17 cellular contexts compared by ENCODE assay signal in genomic region chr11:95506777-95507176, GRCh38.
DNase-seq lines count a peak whose midpoint lies in the region; ATAC-seq and TF ChIP-seq lines count a peak whose summit lies in the region.
"Had no signal": no experiment of that assay in that cellular context is flagged by ENCODE, and none has a peak within 500 bp of the region (broad histone marks: within the 10 kb centered on the region; RNA-seq: fewer than 3 reads in every experiment).

No MANE protein-coding gene starts in this region.

- H4K8ac ChIP-seq in mesenchymal stem cell (ENCODE audit: low read length), result no peak overlapping the region

- no peak overlapping the region for H4K91ac ChIP-seq in mesenchymal stem cell (ENCODE audit: low read length)

- no peaks in the 10 kb centered on the region for H3K36me3 Mint-ChIP-seq in stimulated activated memory B cell treated with anti-CD40 and anti-IgM and Interleukin-4, amounts not matched to agents 10 μg/mL and 1 μg/mL and 100 μg/mL, for 72 hours

- no peaks in the 10 kb centered on the region for H3K27me3 Mint-ChIP-seq in stimulated activated memory B cell treated with anti-CD40 and anti-IgM and Interleukin-4, amounts not matched to agents 10 μg/mL and 1 μg/mL and 100 μg/mL, for 72 hours

- H2BK120ac ChIP-seq in mesenchymal stem cell (ENCODE audit: low read depth, low read length), result no peak overlapping the region

- no peak for TF ChIP-seq EP300 in esophagus muscularis mucosa (IDR thresholded peaks at IDR 0.05)

- no peak overlapping the region for H3K4me3 Mint-ChIP-seq in stimulated activated memory B cell treated with anti-CD40 and anti-IgM and Interleukin-4, amounts not matched to agents 10 μg/mL and 1 μg/mL and 100 μg/mL, for 72 hours
- H3K4me3 Mint-ChIP-seq: HFFc6 had no signal

- H3K27ac Mint-ChIP-seq in stimulated activated memory B cell treated with anti-CD40 and anti-IgM and Interleukin-4, amounts not matched to agents 10 μg/mL and 1 μg/mL and 100 μg/mL, for 72 hours, result no peak overlapping the region
- H3K27ac Mint-ChIP-seq: HFFc6 had no signal

- no peak overlapping the region for H3K9ac ChIP-seq in mesenchymal stem cell (ENCODE audit: low read length)

- DNase-seq in AG08395 (ENCODE audit: low spot score) (peak; percentile 12), CMK (ENCODE audit: low read depth) (peak; percentile 5), esophagus muscularis mucosa (ENCODE audit: extremely low spot score) (peak; percentile 53), mesenchymal stem cell (peak; percentile 62), NCI-H1694 treated with DMSO at 0.1 percent for 48 hours (lab: John Stamatoyannopoulos, UW) (no peak), mucosa of descending colon (no peak)
- DNase-seq: DND-41, HFFc6, KG1, MV-4-11, NCI-H187, NCI-H524 treated with DMSO at 0.1 percent for 48 hours, PC-3 had no signal

- no peak overlapping the region for H3K4ac ChIP-seq in mesenchymal stem cell (ENCODE audit: low read depth in 1 of 2, low read length in 2 of 2)

- no peak for ATAC-seq in mucosa of descending colon
- no peak for ATAC-seq in stimulated activated memory B cell treated with anti-CD40 and anti-IgM and Interleukin-4, amounts not matched to agents 10 μg/mL and 1 μg/mL and 100 μg/mL, for 72 hours
- ATAC-seq: PC-3 had no signal

- H3K4me2 ChIP-seq in mesenchymal stem cell (ENCODE audit: low read length, poor library complexity, severe bottlenecking), result no peak overlapping the region

- intact Hi-C loops in esophagus muscularis mucosa (cut with DNase I) (no loop called here), mucosa of descending colon (cut with DNase I, micrococcal nuclease) (no loop called here)

- peaks cover 7% of the 10 kb centered on the region for H3K4me1 Mint-ChIP-seq in stimulated activated memory B cell treated with anti-CD40 and anti-IgM and Interleukin-4, amounts not matched to agents 10 μg/mL and 1 μg/mL and 100 μg/mL, for 72 hours

- H3K27me3 ChIP-seq in esophagus muscularis mucosa (no peaks in the 10 kb centered on the region), mesenchymal stem cell (ENCODE audit: control insufficient read depth in 1 of 2, insufficient read depth in 1 of 2, low read length in 2 of 2) (peaks cover 0 to 4% of the 10 kb centered on the region in 2 experiments)
- H3K27me3 ChIP-seq: SJSA1 had no signal

- H3K4me1 ChIP-seq in esophagus muscularis mucosa (peaks cover 0 to 6% (median 4%) of the 10 kb centered on the region in 4 donors), mesenchymal stem cell (ENCODE audit: control insufficient read depth, insufficient read depth, low read depth, low read length) (peaks cover 3% of the 10 kb centered on the region), mucosa of descending colon (ENCODE audit: low read depth) (no peaks in the 10 kb centered on the region)
- H3K4me1 ChIP-seq: SJSA1 had no signal

- H3K18ac ChIP-seq in mesenchymal stem cell (ENCODE audit: low read depth in 1 of 2, low read length in 2 of 2), result no peak overlapping the region

- H2BK12ac ChIP-seq in mesenchymal stem cell (ENCODE audit: low read length in 2 of 2), result no peak overlapping the region

- H2BK5ac ChIP-seq in mesenchymal stem cell (ENCODE audit: low read depth, low read length, poor library complexity, severe bottlenecking), result no peak overlapping the region

- 93% methylated on average over 2 of the region's 2 CpGs for WGBS in esophagus muscularis mucosa
- 52% methylated on average over 2 of the region's 2 CpGs for WGBS in mesenchymal stem cell

- no peak overlapping the region for H3K23ac ChIP-seq in mesenchymal stem cell (ENCODE audit: low read length in 2 of 2)

- TF ChIP-seq POLR2A in esophagus muscularis mucosa (IDR thresholded peaks at IDR 0.05; ENCODE audit: low read depth), result no peak

- H3K4me3 ChIP-seq in esophagus muscularis mucosa (no peak overlapping the region), mesenchymal stem cell (ENCODE audit: insufficient read depth in 1 of 2, low read depth in 1 of 2, low read length in 2 of 2) (no peak overlapping the region), mucosa of descending colon (no peak overlapping the region)
- H3K4me3 ChIP-seq: SJSA1 had no signal

- H3K36me3 ChIP-seq in esophagus muscularis mucosa, result no peaks in the 10 kb centered on the region
- no peaks in the 10 kb centered on the region for H3K36me3 ChIP-seq in mesenchymal stem cell (ENCODE audit: control insufficient read depth in 1 of 2, insufficient read depth in 2 of 2, low read depth in 1 of 2, low read length in 2 of 2)
- no peaks in the 10 kb centered on the region for H3K36me3 ChIP-seq in mucosa of descending colon (ENCODE audit: low read depth)
- H3K36me3 ChIP-seq: SJSA1 had no signal

- no peaks in the 10 kb centered on the region for H3K9me3 ChIP-seq in esophagus muscularis mucosa
- H3K9me3 ChIP-seq in mesenchymal stem cell (ENCODE audit: control insufficient read depth, low read length), result no peaks in the 10 kb centered on the region
- H3K9me3 ChIP-seq in mucosa of descending colon, result no peaks in the 10 kb centered on the region
- H3K9me3 ChIP-seq: SJSA1 had no signal

- TF ChIP-seq CTCF in esophagus muscularis mucosa (IDR thresholded peaks at IDR 0.05), result no peak
- no peak for TF ChIP-seq CTCF in mucosa of descending colon (IDR thresholded peaks at IDR 0.05)

- H2AFZ ChIP-seq in mesenchymal stem cell (ENCODE audit: low read depth, low read length), result no peak overlapping the region

- no peaks in the 10 kb centered on the region for H3K79me1 ChIP-seq in mesenchymal stem cell (replicated peaks; ENCODE audit: low read length, poor library complexity, severe bottlenecking)

- H2AK5ac ChIP-seq in mesenchymal stem cell (ENCODE audit: low read length, severe bottlenecking), result no peak overlapping the region

- H3K27ac ChIP-seq in esophagus muscularis mucosa (replicated peaks in 1 of 4) (no peak overlapping the region), mesenchymal stem cell (ENCODE audit: low read length, poor library complexity, severe bottlenecking) (no peak overlapping the region)
- H3K27ac ChIP-seq: C4-2B, RWPE1, SJSA1 had no signal

- H3K14ac ChIP-seq in mesenchymal stem cell (ENCODE audit: low read length in 2 of 2), result no peak overlapping the region

- H3K9me3 Mint-ChIP-seq in stimulated activated memory B cell treated with anti-CD40 and anti-IgM and Interleukin-4, amounts not matched to agents 10 μg/mL and 1 μg/mL and 100 μg/mL, for 72 hours, result no peaks in the 10 kb centered on the region

- H2BK15ac ChIP-seq in mesenchymal stem cell (ENCODE audit: low read depth, poor library complexity, severe bottlenecking), result no peak overlapping the region

Comparison
In these comparisons a context has a peak if more than half of its experiments do, and no peak if none do; other contexts are left out.
1. DNase-seq: peak in AG08395 (single experiment), CMK (single experiment), esophagus muscularis mucosa (single experiment) and mesenchymal stem cell (single experiment); none in NCI-H1694 treated with DMSO at 0.1 percent for 48 hours (single experiment) and mucosa of descending colon (0 of 3).